19 cellular contexts compared by ENCODE assay signal in genomic region chr7:152330827-152331226, GRCh38.
DNase-seq lines count a peak whose midpoint lies in the region; ATAC-seq and TF ChIP-seq lines count a peak whose summit lies in the region.
"Had no signal": no experiment of that assay in that cellular context is flagged by ENCODE, and none has a peak within 500 bp of the region (broad histone marks: within the 10 kb centered on the region; RNA-seq: fewer than 3 reads in every experiment).

No MANE protein-coding gene starts in this region.

- peaks cover 20% of the 10 kb centered on the region for H3K4me1 Mint-ChIP-seq in HFFc6 (ENCODE audit: low read depth)
- peaks cover 5% of the 10 kb centered on the region for H3K4me1 Mint-ChIP-seq in nephron progenitor cell
- H3K4me1 Mint-ChIP-seq: GM23338 had no signal

- peak overlapping the region; percentile 57 for H3K27ac Mint-ChIP-seq in HFFc6
- H3K27ac Mint-ChIP-seq in nephron progenitor cell: peak overlapping the region; percentile 44
- H3K27ac Mint-ChIP-seq: GM23338 had no signal

- H3K9me3 Mint-ChIP-seq in HFFc6: no peaks in the 10 kb centered on the region
- H3K9me3 Mint-ChIP-seq in nephron progenitor cell: no peaks in the 10 kb centered on the region
- H3K9me3 Mint-ChIP-seq: GM23338 had no signal

- no peak for TF ChIP-seq CTCF in 22Rv1 (IDR thresholded peaks at IDR 0.05)
- no peak for TF ChIP-seq CTCF in HFFc6 (IDR thresholded peaks at IDR 0.05)
- TF ChIP-seq CTCF in nephron progenitor cell (IDR thresholded peaks at IDR 0.05): no peak

- peaks cover 5% of the 10 kb centered on the region; the same call in 1 of the 2 replicates for H3K27me3 Mint-ChIP-seq in HFFc6 (ENCODE audit: insufficient read depth)
- peaks cover 3% of the 10 kb centered on the region for H3K27me3 Mint-ChIP-seq in nephron progenitor cell (ENCODE audit: low read depth, poor library complexity)
- H3K27me3 Mint-ChIP-seq: CD4-positive, alpha-beta memory T cell had no signal

- H3K4me3 Mint-ChIP-seq in HFFc6 (no peak overlapping the region), nephron progenitor cell (no peak overlapping the region)
- H3K4me3 Mint-ChIP-seq: CD4-positive, alpha-beta memory T cell; GM23338 had no signal

- H3K36me3 Mint-ChIP-seq in HFFc6 (ENCODE audit: low read depth) (peaks cover 18% of the 10 kb centered on the region), nephron progenitor cell (ENCODE audit: low read depth) (peaks cover 41% of the 10 kb centered on the region)

- intact Hi-C loops in left ventricle myocardium superior (cut with micrococcal nuclease): no loop called here

- ATAC-seq in left ventricle myocardium superior: no peak
- ATAC-seq: GM23338, Right ventricle myocardium inferior had no signal

- DNase-seq in HFFc6 (peak; percentile 7), amniotic epithelial cell (ENCODE audit: low read depth) (peak; percentile 37), nephron progenitor cell (no peak), ecto neural progenitor cell (ENCODE audit: low spot score) (no peak), NCI-H748 treated with DMSO at 0.1 percent for 48 hours (lab: John Stamatoyannopoulos, UW) (no peak), mesenteric fat pad (ENCODE audit: low spot score) (no peak), left ventricle myocardium superior (no peak)
- DNase-seq: CD4-positive, alpha-beta memory T cell; DND-41; GDM1; NCI-H1105; NCI-H187; NCI-H446; PC-9 had no signal

- peak overlapping the region; percentile 10; the same call in 1 of the 2 replicates for H3K27ac ChIP-seq in 22Rv1
- H3K27ac ChIP-seq: HL-60, KMS-11, PC-9 had no signal

Comparison
In these comparisons a context has a peak if more than half of its experiments do, and no peak if none do; other contexts are left out.
1. DNase-seq: peak in HFFc6 (single experiment) and amniotic epithelial cell (single experiment); none in nephron progenitor cell (single experiment), ecto neural progenitor cell (single experiment), NCI-H748 treated with DMSO at 0.1 percent for 48 hours (single experiment), mesenteric fat pad (single experiment) and left ventricle myocardium superior (single experiment).